17 cellular contexts compared by ENCODE assay signal in genomic region chr17:80960037-80960796, GRCh38. TPM values are rescaled to one million over a fixed set of nuclear protein-coding genes. Genes with fewer than 3 reads are reported as not detected.
A peak's percentile ranks its signal among the peaks of the same experiment; 100 is the strongest.
DNase-seq lines count a peak whose midpoint lies in the region; ATAC-seq and TF ChIP-seq lines count a peak whose summit lies in the region.
"Had no signal": no experiment of that assay in that cellular context is flagged by ENCODE, and none has a peak within 500 bp of the region (broad histone marks: within the 10 kb centered on the region; RNA-seq: fewer than 3 reads in every experiment).

No MANE protein-coding gene starts in this region.

- H3K9me3 ChIP-seq in SJCRH30 (replicated peaks), result no peaks in the 10 kb centered on the region
- H3K9me3 ChIP-seq in esophagus squamous epithelium, result no peaks in the 10 kb centered on the region
- H3K9me3 ChIP-seq in muscle layer of duodenum (ENCODE audit: control insufficient read depth in 1 of 2, low read length in 2 of 2), result no peaks in the 10 kb centered on the region
- H3K9me3 ChIP-seq in tibial artery, result no peaks in the 10 kb centered on the region
- H3K9me3 ChIP-seq in neural progenitor cell (ENCODE audit: low read depth), result no peaks in the 10 kb centered on the region
- H3K9me3 ChIP-seq: BE2C, left lung had no signal

- H4K20me1 ChIP-seq in neural progenitor cell (ENCODE audit: low read depth), result no peaks in the 10 kb centered on the region

- no peak for TF ChIP-seq POLR2A in esophagus squamous epithelium (IDR thresholded peaks at IDR 0.05)

- H3K27ac ChIP-seq in SJCRH30 (peak overlapping the region; percentile 48), esophagus squamous epithelium (peak overlapping the region; percentile 60 to 87 (median 80)), muscle layer of duodenum (ENCODE audit: low read length) (peak overlapping the region; percentile 69), tibial artery (peak overlapping the region; percentile 84 to 97), neural progenitor cell (no peak overlapping the region)
- H3K27ac ChIP-seq: left lung had no signal

- no peak overlapping the region for H3K9ac ChIP-seq in neural progenitor cell

- intact Hi-C loops in esophagus squamous epithelium (cut with DNase I) (no loop called here), tibial artery (cut with DNase I; ENCODE audit: low total_unique reads) (no loop called here)

- H3K36me3 ChIP-seq in SJCRH30 (no peaks in the 10 kb centered on the region; the same call in 1 of the 2 replicates), esophagus squamous epithelium (peaks cover 0 to 40% (median 4%) of the 10 kb centered on the region in 3 donors), muscle layer of duodenum (ENCODE audit: control insufficient read depth in 1 of 2, insufficient read depth in 2 of 2, low read length in 2 of 2) (peaks cover 0 to 21% of the 10 kb centered on the region in 2 donors), tibial artery (peaks cover 7 to 42% (median 23%) of the 10 kb centered on the region in 3 donors), neural progenitor cell (peaks cover 2% of the 10 kb centered on the region)

- H3K4me1 ChIP-seq in SJCRH30 (peaks cover 38% of the 10 kb centered on the region), esophagus squamous epithelium (peaks cover 6 to 35% (median 20%) of the 10 kb centered on the region in 3 donors), muscle layer of duodenum (ENCODE audit: control insufficient read depth in 1 of 2, insufficient read depth in 2 of 2, low read length in 2 of 2) (peaks cover 0 to 29% of the 10 kb centered on the region in 2 donors), tibial artery (peaks cover 0 to 41% (median 31%) of the 10 kb centered on the region in 4 donors), neural progenitor cell (peaks cover 32% of the 10 kb centered on the region)

- peaks cover 4% of the 10 kb centered on the region for H3K36me3 Mint-ChIP-seq in neural progenitor cell
- H3K36me3 Mint-ChIP-seq: WTC11 had no signal

- H3K4me3 Mint-ChIP-seq in neural progenitor cell, result no peak overlapping the region
- H3K4me3 Mint-ChIP-seq: nephron progenitor cell; stimulated activated naive CD8-positive, alpha-beta T cell treated with anti-CD3 and anti-CD28 coated beads, Interleukin-15, amount 100 ng/mL, for 72 hours; WTC11 had no signal

- peaks cover 23% of the 10 kb centered on the region for H3K4me1 Mint-ChIP-seq in neural progenitor cell
- H3K4me1 Mint-ChIP-seq: stimulated activated naive CD8-positive, alpha-beta T cell treated with anti-CD3 and anti-CD28 coated beads, Interleukin-15, amount 100 ng/mL, for 72 hours; WTC11 had no signal

- peaks cover 2% of the 10 kb centered on the region for H3K9me3 Mint-ChIP-seq in neural progenitor cell
- H3K9me3 Mint-ChIP-seq: stimulated activated naive CD8-positive, alpha-beta T cell treated with anti-CD3 and anti-CD28 coated beads, Interleukin-15, amount 100 ng/mL, for 72 hours had no signal

- TF ChIP-seq CTCF in esophagus squamous epithelium (IDR thresholded peaks at IDR 0.05) (no peak), tibial artery (IDR thresholded peaks at IDR 0.05) (no peak), neural progenitor cell (IDR thresholded peaks at IDR 0.05) (no peak)

- no peak overlapping the region for H2AFZ ChIP-seq in neural progenitor cell (replicated peaks)

- H3K27ac Mint-ChIP-seq in neural progenitor cell, result no peak overlapping the region
- H3K27ac Mint-ChIP-seq: WTC11 had no signal

- no peak overlapping the region for H3K4me2 ChIP-seq in neural progenitor cell
- H3K4me2 ChIP-seq: smooth muscle cell had no signal

- H3K27me3 ChIP-seq in SJCRH30 (no peaks in the 10 kb centered on the region), esophagus squamous epithelium (no peaks in the 10 kb centered on the region), muscle layer of duodenum (ENCODE audit: low read depth, low read length) (no peaks in the 10 kb centered on the region), tibial artery (no peaks in the 10 kb centered on the region), neural progenitor cell (no peaks in the 10 kb centered on the region)
- H3K27me3 ChIP-seq: BE2C, left lung had no signal

- H3F3A ChIP-seq in neural progenitor cell (ENCODE audit: low read depth), result peaks cover 15% of the 10 kb centered on the region

- WGBS in esophagus squamous epithelium, 2 donors, result 46 to 100% methylated on average over 2 to 6 of the region's 24 CpGs

- peaks cover 5% of the 10 kb centered on the region for H3K27me3 Mint-ChIP-seq in neural progenitor cell (ENCODE audit: insufficient read depth, low read depth)
- H3K27me3 Mint-ChIP-seq: stimulated activated naive CD8-positive, alpha-beta T cell treated with anti-CD3 and anti-CD28 coated beads, Interleukin-15, amount 100 ng/mL, for 72 hours had no signal

- no peak for DNase-seq in SJCRH30
- no peak for DNase-seq in esophagus squamous epithelium (lab: John Stamatoyannopoulos, UW)
- DNase-seq in tibial artery, result no peak
- DNase-seq in kidney glomerular epithelial cell (lab: John Stamatoyannopoulos, UW), result no peak
- DNase-seq in neural progenitor cell (ENCODE audit: low spot score), result no peak
- DNase-seq: KG1; NCI-H1417 treated with DMSO at 0.1 percent for 48 hours; NCI-H345; nephron progenitor cell; stimulated activated naive CD8-positive, alpha-beta T cell treated with anti-CD3 and anti-CD28 coated beads, Interleukin-15, amount 100 ng/mL, for 72 hours had no signal

- ATAC-seq in GM19395 (IDR thresholded peaks at IDR 0.05; ENCODE audit: unreplicated experiment), result no peak
- no peak for ATAC-seq in HG03442 (IDR thresholded peaks at IDR 0.05; ENCODE audit: unreplicated experiment)
- ATAC-seq: stimulated activated naive CD8-positive, alpha-beta T cell treated with anti-CD3 and anti-CD28 coated beads, Interleukin-15, amount 100 ng/mL, for 72 hours; WTC11 had no signal

- no peaks in the 10 kb centered on the region for H3K79me2 ChIP-seq in neural progenitor cell (ENCODE audit: low read depth)

- H3K4me3 ChIP-seq in SJCRH30, result no peak overlapping the region
- no peak overlapping the region for H3K4me3 ChIP-seq in esophagus squamous epithelium
- H3K4me3 ChIP-seq in muscle layer of duodenum (ENCODE audit: low read depth in 1 of 2, low read length in 2 of 2), result peak overlapping the region in 1 of 2 donors; percentile 9
- H3K4me3 ChIP-seq in tibial artery, result no peak overlapping the region
- H3K4me3 ChIP-seq in neural progenitor cell, result no peak overlapping the region
- H3K4me3 ChIP-seq: left lung, smooth muscle cell had no signal

RNA-seq across cellular contexts. Expression of gene CHMP6, which starts 31.4 kb away (rescaled TPM):
- total RNA-seq in SJCRH30 (2014; rRNA removed; shearing (Covaris generic)), result 23.5 and 27.6 TPM in 2 replicates
- total RNA-seq in esophagus squamous epithelium, result 10 to 100 TPM; 16.7 to 23.8 (median 22.1) TPM
- 11.5 and 20.9 TPM in 2 replicates for total RNA-seq in neural progenitor cell (ENCODE audit: low replicate concordance)
